32 cellular contexts compared by ENCODE assay signal in genomic region chr2:216201687-216202306, GRCh38.
DNase-seq lines count a peak whose midpoint lies in the region; ATAC-seq, FAIRE-seq and TF ChIP-seq lines count a peak whose summit lies in the region.
"Had no signal": no experiment of that assay in that cellular context is flagged by ENCODE, and none has a peak within 500 bp of the region (broad histone marks: within the 10 kb centered on the region; RNA-seq: fewer than 3 reads in every experiment).

No MANE protein-coding gene starts in this region.

- no peaks in the 10 kb centered on the region for H3K27me3 ChIP-seq in CD4-positive, alpha-beta T cell (ENCODE audit: control insufficient read depth, insufficient read depth, low read length)
- H3K27me3 ChIP-seq: colonic mucosa, right atrium auricular region had no signal

- no peaks in the 10 kb centered on the region for H3K9me3 Mint-ChIP-seq in activated T-cell treated with anti-CD3 and anti-CD28 coated beads, Interleukin-2, amount 50 U/mL, for 72 hours
- no peaks in the 10 kb centered on the region for H3K9me3 Mint-ChIP-seq in activated T-cell treated with anti-CD3 and anti-CD28 coated beads, Interleukin-2, amount 50 U/mL, for 4 hours
- H3K9me3 Mint-ChIP-seq in activated naive CD8-positive, alpha-beta T cell treated with anti-CD3 and anti-CD28 coated beads for 36 hours, result no peaks in the 10 kb centered on the region
- no peaks in the 10 kb centered on the region for H3K9me3 Mint-ChIP-seq in progenitor cell of endocrine pancreas (ENCODE audit: low read depth)
- no peaks in the 10 kb centered on the region for H3K9me3 Mint-ChIP-seq in CD4-positive, alpha-beta T cell
- H3K9me3 Mint-ChIP-seq: neural crest cell; T-helper 1 cell treated with Interleukin-12 subunit alpha and Interleukin-12 subunit beta and Interleukin-4 antibody, amounts not matched to agents 30 μg/mL and 1 μg/mL, for 36 hours had no signal

- no peaks in the 10 kb centered on the region for H3K9me3 ChIP-seq in CD4-positive, alpha-beta T cell (ENCODE audit: control insufficient read depth, low read length)
- H3K9me3 ChIP-seq: colonic mucosa, lower lobe of right lung, right atrium auricular region, thoracic aorta had no signal

- POLR2A ChIA-PET in CD4-positive, alpha-beta T cell (lab: Charles Lee), result no interaction called here

- ATAC-seq in activated T-cell treated with anti-CD3 and anti-CD28 coated beads, Interleukin-2, amount 50 U/mL, for 72 hours (replicated peaks in 1 of 2), result no peak
- no peak for ATAC-seq in activated T-cell treated with anti-CD3 and anti-CD28 coated beads, Interleukin-2, amount 50 U/mL, for 4 hours
- no peak for ATAC-seq in CD4-positive, alpha-beta T cell (ENCODE audit: poor library complexity)
- ATAC-seq: activated CD4-positive, CD25-positive, alpha-beta regulatory T cell treated with anti-CD3 and anti-CD28 coated beads, Interleukin-2, amount 50 U/mL, for 24 hours; lower lobe of right lung had no signal

- intact Hi-C loops in CD4-positive, alpha-beta T cell (cut with DNase I, micrococcal nuclease), result no loop called here

- TF ChIP-seq CTCF in progenitor cell of endocrine pancreas (IDR thresholded peaks at IDR 0.05; ENCODE audit: unreplicated experiment), result no peak
- TF ChIP-seq CTCF in CD4-positive, alpha-beta T cell (IDR thresholded peaks at IDR 0.05), result no peak

- CTCF ChIA-PET in CD4-positive, alpha-beta T cell (lab: Charles Lee), result no interaction called here

- TF ChIP-seq POLR2A in GM12892 (IDR thresholded peaks at IDR 0.05; ENCODE audit: low read depth, low read length), result no peak

- FAIRE-seq in GM12892 (lab: Jason Lieb, UNC), result peak; percentile 73
- FAIRE-seq: urothelium cell line had no signal

- no peak overlapping the region for H3K27ac ChIP-seq in CD4-positive, alpha-beta T cell (ENCODE audit: low read depth, low read length)
- H3K27ac ChIP-seq: colonic mucosa, epithelial cell of prostate, HL-60, lower lobe of right lung, parathyroid adenoma, right atrium auricular region, SK-N-MC, thoracic aorta had no signal

- H3K27me3 Mint-ChIP-seq in activated T-cell treated with anti-CD3 and anti-CD28 coated beads, Interleukin-2, amount 50 U/mL, for 72 hours (ENCODE audit: low read depth), result no peaks in the 10 kb centered on the region
- no peaks in the 10 kb centered on the region for H3K27me3 Mint-ChIP-seq in activated T-cell treated with anti-CD3 and anti-CD28 coated beads, Interleukin-2, amount 50 U/mL, for 4 hours (ENCODE audit: low read depth)
- no peaks in the 10 kb centered on the region for H3K27me3 Mint-ChIP-seq in activated naive CD8-positive, alpha-beta T cell treated with anti-CD3 and anti-CD28 coated beads for 36 hours
- no peaks in the 10 kb centered on the region for H3K27me3 Mint-ChIP-seq in progenitor cell of endocrine pancreas
- no peaks in the 10 kb centered on the region for H3K27me3 Mint-ChIP-seq in CD4-positive, alpha-beta T cell

- peak overlapping the region; percentile 69 for H3K27ac Mint-ChIP-seq in activated T-cell treated with anti-CD3 and anti-CD28 coated beads, Interleukin-2, amount 50 U/mL, for 72 hours
- H3K27ac Mint-ChIP-seq in activated naive CD8-positive, alpha-beta T cell treated with anti-CD3 and anti-CD28 coated beads for 36 hours, result peak overlapping the region; percentile 44
- H3K27ac Mint-ChIP-seq in progenitor cell of endocrine pancreas, result peak overlapping the region; percentile 95
- H3K27ac Mint-ChIP-seq in CD4-positive, alpha-beta T cell, result no peak overlapping the region
- H3K27ac Mint-ChIP-seq: T-helper 1 cell treated with Interleukin-12 subunit alpha and Interleukin-12 subunit beta and Interleukin-4 antibody, amounts not matched to agents 30 μg/mL and 1 μg/mL, for 36 hours had no signal

- H3K36me3 Mint-ChIP-seq in activated T-cell treated with anti-CD3 and anti-CD28 coated beads, Interleukin-2, amount 50 U/mL, for 72 hours (ENCODE audit: insufficient read depth in 2 of 2), result peaks cover 36 to 77% of the 10 kb centered on the region in 2 donors
- peaks cover 80% of the 10 kb centered on the region for H3K36me3 Mint-ChIP-seq in activated T-cell treated with anti-CD3 and anti-CD28 coated beads, Interleukin-2, amount 50 U/mL, for 4 hours (ENCODE audit: insufficient read depth)
- H3K36me3 Mint-ChIP-seq in activated naive CD8-positive, alpha-beta T cell treated with anti-CD3 and anti-CD28 coated beads for 36 hours, result peaks cover 76% of the 10 kb centered on the region
- peaks cover 56% of the 10 kb centered on the region for H3K36me3 Mint-ChIP-seq in progenitor cell of endocrine pancreas (ENCODE audit: insufficient read depth)
- peaks cover 99% of the 10 kb centered on the region for H3K36me3 Mint-ChIP-seq in CD4-positive, alpha-beta T cell (ENCODE audit: low read depth)

- H3K4me3 Mint-ChIP-seq in activated T-cell treated with anti-CD3 and anti-CD28 coated beads, Interleukin-2, amount 50 U/mL, for 72 hours, result no peak overlapping the region
- H3K4me3 Mint-ChIP-seq in activated T-cell treated with anti-CD3 and anti-CD28 coated beads, Interleukin-2, amount 50 U/mL, for 4 hours, result no peak overlapping the region
- no peak overlapping the region for H3K4me3 Mint-ChIP-seq in activated naive CD8-positive, alpha-beta T cell treated with anti-CD3 and anti-CD28 coated beads for 36 hours
- H3K4me3 Mint-ChIP-seq in progenitor cell of endocrine pancreas (ENCODE audit: low read depth), result no peak overlapping the region
- H3K4me3 Mint-ChIP-seq in CD4-positive, alpha-beta T cell, result no peak overlapping the region
- H3K4me3 Mint-ChIP-seq: neural crest cell; T-helper 1 cell treated with Interleukin-12 subunit alpha and Interleukin-12 subunit beta and Interleukin-4 antibody, amounts not matched to agents 30 μg/mL and 1 μg/mL, for 36 hours had no signal

- H3K4me1 Mint-ChIP-seq in activated T-cell treated with anti-CD3 and anti-CD28 coated beads, Interleukin-2, amount 50 U/mL, for 72 hours (ENCODE audit: low read depth), result peaks cover 93% of the 10 kb centered on the region
- peaks cover 25% of the 10 kb centered on the region for H3K4me1 Mint-ChIP-seq in activated T-cell treated with anti-CD3 and anti-CD28 coated beads, Interleukin-2, amount 50 U/mL, for 4 hours (ENCODE audit: low read depth)
- peaks cover 57% of the 10 kb centered on the region for H3K4me1 Mint-ChIP-seq in activated naive CD8-positive, alpha-beta T cell treated with anti-CD3 and anti-CD28 coated beads for 36 hours
- H3K4me1 Mint-ChIP-seq in progenitor cell of endocrine pancreas (ENCODE audit: low read depth), result peaks cover 35% of the 10 kb centered on the region
- peaks cover 26% of the 10 kb centered on the region for H3K4me1 Mint-ChIP-seq in CD4-positive, alpha-beta T cell (ENCODE audit: low read depth)
- H3K4me1 Mint-ChIP-seq: neural crest cell had no signal

- DNase-seq in activated T-cell treated with anti-CD3 and anti-CD28 coated beads, Interleukin-2, amount 50 U/mL, for 72 hours, result no peak
- no peak for DNase-seq in activated T-cell treated with anti-CD3 and anti-CD28 coated beads, Interleukin-2, amount 50 U/mL, for 4 hours
- DNase-seq in GM12892 (ENCODE audit: insufficient read length) (no peak), progenitor cell of endocrine pancreas (ENCODE audit: low spot score, unreplicated experiment) (no peak), AG08395 (ENCODE audit: low spot score) (no peak)
- no peak for DNase-seq in activated naive CD8-positive, alpha-beta T cell treated with anti-CD3 and anti-CD28 coated beads for 36 hours
- no peak for DNase-seq in CD4-positive, alpha-beta T cell
- DNase-seq: activated CD8-positive, alpha-beta memory T cell treated with anti-CD3 and anti-CD28 coated beads for 24 hours; anterior cingulate cortex; colonic mucosa; COR-L47; effector CD4-positive, alpha-beta T cell; HCEC 1CT; hypothalamus; KG1; lower lobe of right lung; NCI-H1105; NCI-H187 treated with DMSO at 0.1 percent for 48 hours; NCI-H2171 treated with DMSO at 0.1 percent for 48 hours; NCI-H510A; NK-92 treated with Interleukin-12 subunit alpha and Interleukin-12 subunit beta, amount 100 ng/mL, for 24 hours; stimulated activated naive CD4-positive, alpha-beta T cell treated with Interleukin-2 at 50 U/mL for 16 hours had no signal
